8 cellular contexts compared by ENCODE assay signal in genomic region chr6:55445648-55446204, GRCh38.
DNase-seq lines count a peak whose midpoint lies in the region; ATAC-seq and TF ChIP-seq lines count a peak whose summit lies in the region.

No MANE protein-coding gene starts in this region.

- TF ChIP-seq CTCF in nephron progenitor cell (IDR thresholded peaks at IDR 0.05) = peak; percentile 67

- ATAC-seq in GM18505 (IDR thresholded peaks at IDR 0.05; ENCODE audit: unreplicated experiment) = no peak

- no peaks in the 10 kb centered on the region for H3K9me3 Mint-ChIP-seq in nephron progenitor cell

- H3K4me3 Mint-ChIP-seq in nephron progenitor cell = no peak overlapping the region

- peak; percentile 1 for DNase-seq in NCI-H2171 treated with DMSO at 0.1 percent for 48 hours (lab: John Stamatoyannopoulos, UW)
- DNase-seq in NCI-H2171 (lab: John Stamatoyannopoulos, UW) = no peak
- DNase-seq in NCI-H1105 (lab: John Stamatoyannopoulos, UW) = peak; percentile 17
- peak; percentile 37 for DNase-seq in cerebellar cortex (ENCODE audit: low spot score)
- peak; percentile 10 for DNase-seq in nephron progenitor cell
- DNase-seq in NCI-H128 (lab: John Stamatoyannopoulos, UW; ENCODE audit: unreplicated experiment) = no peak
- no peak for DNase-seq in ecto neural progenitor cell (ENCODE audit: low spot score)

- no peaks in the 10 kb centered on the region for H3K36me3 Mint-ChIP-seq in nephron progenitor cell (ENCODE audit: low read depth)

- no peak for TF ChIP-seq POLR2A in GM18505 (IDR thresholded peaks at IDR 0.05; ENCODE audit: borderline replicate concordance, extremely low read depth, insufficient read depth, insufficient read length)

- peaks cover 23% of the 10 kb centered on the region for H3K4me1 Mint-ChIP-seq in nephron progenitor cell

- H3K27ac Mint-ChIP-seq in nephron progenitor cell = no peak overlapping the region

- H3K27me3 Mint-ChIP-seq in nephron progenitor cell (ENCODE audit: low read depth, poor library complexity) = no peaks in the 10 kb centered on the region

Comparison
In these comparisons a context has a peak if more than half of its experiments do, and no peak if none do; other contexts are left out.
1. DNase-seq: peak in NCI-H2171 treated with DMSO at 0.1 percent for 48 hours (single experiment), NCI-H1105 (single experiment), cerebellar cortex (single experiment) and nephron progenitor cell (single experiment); none in NCI-H2171 (single experiment), NCI-H128 (single experiment) and ecto neural progenitor cell (single experiment).